ENCODE assay signal across 27 cellular contexts in genomic region chr11:106969660-106970059, GRCh38. TPM values are rescaled to one million over a fixed set of nuclear protein-coding genes. Genes with fewer than 3 reads are reported as not detected.
"Had no signal": no experiment of that assay in that cellular context is flagged by ENCODE, and none has a peak within 500 bp of the region (broad histone marks: within the 10 kb centered on the region; RNA-seq: fewer than 3 reads in every experiment).

No MANE protein-coding gene starts in this region.

- H3K36me3 ChIP-seq: transverse colon, WERI-Rb-1 had no signal

- H3K27ac ChIP-seq: coronary artery, dorsolateral prefrontal cortex, foreskin keratinocyte, testis, transverse colon, WERI-Rb-1 had no signal

- ATAC-seq: activated CD8-positive, alpha-beta T cell treated with anti-CD3 and anti-CD28 coated beads for 36 hours; activated naive CD8-positive, alpha-beta T cell treated with anti-CD3 and anti-CD28 coated beads, Interleukin-2, amount 50 U/mL, for 24 hours; esophagus mucosa; foreskin keratinocyte; right cardiac atrium had no signal

- H3K4me3 ChIP-seq: coronary artery, dorsolateral prefrontal cortex, testis, transverse colon had no signal

- H3K9me3 ChIP-seq: testis, transverse colon had no signal

- H3K27me3 ChIP-seq: dorsolateral prefrontal cortex, testis, transverse colon had no signal

- H3K4me1 Mint-ChIP-seq: activated CD4-positive, alpha-beta T cell treated with anti-CD3 and anti-CD28 coated beads, Interleukin-2, amount 10 ng/mL, durations not matched to agents 24 days and 14 days; activated naive CD4-positive, alpha-beta T cell treated with anti-CD3 and anti-CD28 coated beads, Interleukin-2, amount 50 U/mL, for 24 hours; activated naive CD8-positive, alpha-beta T cell treated with anti-CD3 and anti-CD28 coated beads, Interleukin-2, amount 50 U/mL, for 24 hours; naive B cell had no signal

- DNase-seq: activated CD4-positive, alpha-beta T cell treated with anti-CD3 and anti-CD28 coated beads, Interleukin-2, amount 10 ng/mL, durations not matched to agents 24 days and 14 days; activated CD4-positive, CD25-positive, alpha-beta regulatory T cell treated with anti-CD3 and anti-CD28 coated beads, Interleukin-2, amount 50 U/mL, for 72 hours; activated CD8-positive, alpha-beta T cell treated with anti-CD3 and anti-CD28 coated beads for 36 hours; activated naive CD8-positive, alpha-beta T cell treated with anti-CD3 and anti-CD28 coated beads, Interleukin-2, amount 50 U/mL, for 24 hours; activated T-cell treated with anti-CD3 and anti-CD28 coated beads, Interleukin-2, amount 50 U/mL, for 48 hours; dorsolateral prefrontal cortex; effector memory CD4-positive, alpha-beta T cell; foreskin keratinocyte; mammary epithelial cell; naive B cell; nephron progenitor cell; right cardiac atrium; stimulated activated CD4-positive, alpha-beta T cell treated with anti-CD3 and anti-CD28 coated beads, Interleukin-2, amount 100 ng/mL, for 48 hours; stimulated activated naive CD4-positive, alpha-beta T cell treated with Interleukin-2 at 50 U/mL for 16 hours; SW 1271; T1000; testis; transverse colon; WERI-Rb-1 had no signal

- H3K36me3 Mint-ChIP-seq: activated naive CD4-positive, alpha-beta T cell treated with anti-CD3 and anti-CD28 coated beads, Interleukin-2, amount 50 U/mL, for 24 hours; mesothelial cell of epicardium; naive B cell had no signal

- H3K27ac Mint-ChIP-seq: activated CD4-positive, alpha-beta T cell treated with anti-CD3 and anti-CD28 coated beads, Interleukin-2, amount 10 ng/mL, durations not matched to agents 24 days and 14 days; activated CD8-positive, alpha-beta T cell treated with anti-CD3 and anti-CD28 coated beads for 36 hours; activated naive CD4-positive, alpha-beta T cell treated with anti-CD3 and anti-CD28 coated beads, Interleukin-2, amount 50 U/mL, for 24 hours; activated naive CD8-positive, alpha-beta T cell treated with anti-CD3 and anti-CD28 coated beads, Interleukin-2, amount 50 U/mL, for 24 hours; activated T-helper 2 cell treated with anti-CD3 and anti-CD28 coated beads, Interferon-gamma antibody, Interleukin-2, Interleukin-4, amounts not matched to agents 10 μg/mL and 5 μg/mL and 100 μg/mL, durations not matched to agents 14 hours and 24 hours and 36 hours; mesothelial cell of epicardium; naive B cell; nephron progenitor cell; T-helper 1 cell treated with Interleukin-12 subunit alpha and Interleukin-12 subunit beta and Interleukin-4 antibody, amounts not matched to agents 30 μg/mL and 1 μg/mL, for 36 hours had no signal

- H3K4me3 Mint-ChIP-seq: activated CD4-positive, alpha-beta T cell treated with anti-CD3 and anti-CD28 coated beads, Interleukin-2, amount 10 ng/mL, durations not matched to agents 24 days and 14 days; activated CD8-positive, alpha-beta T cell treated with anti-CD3 and anti-CD28 coated beads for 36 hours; activated naive CD4-positive, alpha-beta T cell treated with anti-CD3 and anti-CD28 coated beads, Interleukin-2, amount 50 U/mL, for 24 hours; activated naive CD8-positive, alpha-beta T cell treated with anti-CD3 and anti-CD28 coated beads, Interleukin-2, amount 50 U/mL, for 24 hours; mesothelial cell of epicardium; naive B cell; nephron progenitor cell; T-helper 1 cell treated with Interleukin-12 subunit alpha and Interleukin-12 subunit beta and Interleukin-4 antibody, amounts not matched to agents 30 μg/mL and 1 μg/mL, for 36 hours had no signal

- H3K4me1 ChIP-seq: foreskin keratinocyte, transverse colon had no signal

- H3K9me3 Mint-ChIP-seq: activated CD4-positive, alpha-beta T cell treated with anti-CD3 and anti-CD28 coated beads, Interleukin-2, amount 10 ng/mL, durations not matched to agents 24 days and 14 days; activated CD8-positive, alpha-beta T cell treated with anti-CD3 and anti-CD28 coated beads for 36 hours; activated naive CD4-positive, alpha-beta T cell treated with anti-CD3 and anti-CD28 coated beads, Interleukin-2, amount 50 U/mL, for 24 hours; activated naive CD8-positive, alpha-beta T cell treated with anti-CD3 and anti-CD28 coated beads, Interleukin-2, amount 50 U/mL, for 24 hours; activated T-helper 2 cell treated with anti-CD3 and anti-CD28 coated beads, Interferon-gamma antibody, Interleukin-2, Interleukin-4, amounts not matched to agents 10 μg/mL and 5 μg/mL and 100 μg/mL, durations not matched to agents 14 hours and 24 hours and 36 hours; mesothelial cell of epicardium; nephron progenitor cell; T-helper 1 cell treated with Interleukin-12 subunit alpha and Interleukin-12 subunit beta and Interleukin-4 antibody, amounts not matched to agents 30 μg/mL and 1 μg/mL, for 36 hours had no signal

- H3K27me3 Mint-ChIP-seq: activated CD4-positive, alpha-beta T cell treated with anti-CD3 and anti-CD28 coated beads, Interleukin-2, amount 10 ng/mL, durations not matched to agents 24 days and 14 days; activated CD8-positive, alpha-beta T cell treated with anti-CD3 and anti-CD28 coated beads for 36 hours; activated naive CD4-positive, alpha-beta T cell treated with anti-CD3 and anti-CD28 coated beads, Interleukin-2, amount 50 U/mL, for 24 hours; activated naive CD8-positive, alpha-beta T cell treated with anti-CD3 and anti-CD28 coated beads, Interleukin-2, amount 50 U/mL, for 24 hours; naive B cell had no signal

- FAIRE-seq: bronchial epithelial cell, urothelium cell line had no signal

RNA-seq across cellular contexts. Expression of gene GUCY1A2, which starts 48.6 kb away (rescaled TPM):
- total RNA-seq: activated CD4-positive, alpha-beta T cell treated with anti-CD3 and anti-CD28 coated beads, Interleukin-2, amount 10 ng/mL, durations not matched to agents 24 days and 14 days; activated CD8-positive, alpha-beta T cell treated with anti-CD3 and anti-CD28 coated beads for 36 hours; bronchial epithelial cell; foreskin keratinocyte had no signal
- polyA plus RNA-seq: foreskin keratinocyte, mammary epithelial cell had no signal
